ENCODE assay signal across 13 cellular contexts in the genomic region with DNA sequence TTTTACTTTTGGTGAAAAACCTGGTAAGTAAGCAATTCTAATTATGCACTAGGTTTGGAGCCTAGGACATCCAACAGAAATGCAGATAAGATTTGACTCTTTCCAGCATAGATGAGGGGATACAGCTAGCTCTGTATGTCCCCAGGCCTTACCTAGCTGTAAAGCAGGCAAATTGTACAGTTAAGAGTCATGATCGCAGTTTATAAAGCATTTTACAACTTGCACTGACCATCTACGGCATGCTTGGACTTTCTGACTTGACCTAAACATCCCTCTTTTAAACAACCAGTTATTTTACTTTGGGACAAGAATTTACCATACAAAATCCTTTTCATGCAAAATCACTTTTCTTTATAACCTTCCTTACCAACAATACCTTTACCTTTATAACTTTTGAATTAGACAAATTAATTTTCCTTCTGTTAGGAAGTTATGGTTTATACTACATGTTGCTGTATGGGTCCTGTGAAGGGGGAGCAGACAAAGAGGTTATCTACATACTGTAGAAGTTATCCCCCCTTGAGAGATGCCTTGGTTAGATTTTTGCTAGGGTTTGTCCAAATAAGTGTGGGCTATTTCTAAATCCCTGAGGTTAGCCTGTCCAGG. TPM values are rescaled to one million over a fixed set of nuclear protein-coding genes. Genes with fewer than 3 reads are reported as not detected.
A peak's percentile ranks its signal among the peaks of the same experiment; 100 is the strongest.
DNase-seq lines count a peak whose midpoint lies in the region; ATAC-seq and TF ChIP-seq lines count a peak whose summit lies in the region.
"Had no signal": no experiment of that assay in that cellular context is flagged by ENCODE, and none has a peak within 500 bp of the region (broad histone marks: within the 10 kb centered on the region; RNA-seq: fewer than 3 reads in every experiment).

No MANE protein-coding gene starts in this region.

- CTCF ChIA-PET in activated naive CD4-positive, alpha-beta T cell treated with anti-CD3 and anti-CD28 coated beads, Interleukin-2, amount 10 ng/mL, durations not matched to agents 7 days and 5 days (lab: Charles Lee): interaction anchor here (0.6 to 2.8 kb wide), 3 partner anchors 8 to 19 kb away, joined by 3 to 12 read pairs (median 3); no protein-coding TSS in a partner anchor
- CTCF ChIA-PET in HEK293 (lab: Yijun Ruan, JAX): interaction anchor here (0.7 to 1.0 kb wide), 2 partner anchors 25 to 401 kb away, joined by 3 read pairs; no protein-coding TSS in a partner anchor
- CTCF ChIA-PET in naive thymus-derived CD4-positive, alpha-beta T cell (lab: Charles Lee): interaction anchor here (0.9 to 3.6 kb wide), 5 partner anchors 18 to 114 kb away, joined by 3 to 13 read pairs (median 4); no protein-coding TSS in a partner anchor

- no peaks in the 10 kb centered on the region for H3K27me3 ChIP-seq in naive thymus-derived CD4-positive, alpha-beta T cell (ENCODE audit: control insufficient read depth in 2 of 2, insufficient read depth in 2 of 2, low read length in 2 of 2)
- H3K27me3 ChIP-seq: heart right ventricle, suprapubic skin had no signal

- no peak for TF ChIP-seq CTCF in HEK293 (tag by site-specific recombination; IDR thresholded peaks at IDR 0.05)

- no peak for ATAC-seq in naive thymus-derived CD4-positive, alpha-beta T cell
- no peak for ATAC-seq in HG03439 (IDR thresholded peaks at IDR 0.05; ENCODE audit: unreplicated experiment)
- ATAC-seq: heart right ventricle, left lobe of liver had no signal

- POLR2A ChIA-PET in HEK293 (lab: Yijun Ruan, JAX): no interaction called here
- POLR2A ChIA-PET in naive thymus-derived CD4-positive, alpha-beta T cell (lab: Charles Lee): interaction anchor here (1.3 to 4.7 kb wide), 3 partner anchors 14 to 53 kb away, joined by 3 to 45 read pairs (median 3); no protein-coding TSS in a partner anchor

- H3K4me3 Mint-ChIP-seq in activated naive CD4-positive, alpha-beta T cell treated with anti-CD3 and anti-CD28 coated beads, Interleukin-2, amount 10 ng/mL, durations not matched to agents 7 days and 5 days: no peak overlapping the region
- H3K4me3 Mint-ChIP-seq in naive thymus-derived CD4-positive, alpha-beta T cell: peak overlapping the region in 6 of 10 donors; percentile 12 to 52 (median 33)

- peaks cover 94% of the 10 kb centered on the region for H3K36me3 Mint-ChIP-seq in activated naive CD4-positive, alpha-beta T cell treated with anti-CD3 and anti-CD28 coated beads, Interleukin-2, amount 10 ng/mL, durations not matched to agents 7 days and 5 days
- H3K36me3 Mint-ChIP-seq in naive thymus-derived CD4-positive, alpha-beta T cell: peaks cover 23 to 86% (median 49%) of the 10 kb centered on the region in 5 donors

- H3K36me3 ChIP-seq in HEK293 (ENCODE audit: control insufficient read depth in 2 of 2, insufficient read depth in 1 of 2, low read length in 2 of 2): no peaks in the 10 kb centered on the region
- H3K36me3 ChIP-seq in naive thymus-derived CD4-positive, alpha-beta T cell (ENCODE audit: control insufficient read depth in 2 of 3, insufficient read depth in 3 of 3, low read length in 3 of 3): peaks cover 4 to 33% (median 4%) of the 10 kb centered on the region in 3 experiments
- H3K36me3 ChIP-seq: suprapubic skin had no signal

- H3K27ac Mint-ChIP-seq in activated naive CD4-positive, alpha-beta T cell treated with anti-CD3 and anti-CD28 coated beads, Interleukin-2, amount 10 ng/mL, durations not matched to agents 7 days and 5 days: no peak overlapping the region
- peak overlapping the region in 7 of 9 donors; percentile 68 to 94 (median 83) for H3K27ac Mint-ChIP-seq in naive thymus-derived CD4-positive, alpha-beta T cell
- H3K27ac Mint-ChIP-seq: IgD-negative memory B cell had no signal

- no peaks in the 10 kb centered on the region for H3K4me1 ChIP-seq in HEK293 (ENCODE audit: control insufficient read depth, insufficient read depth, low read length)
- H3K4me1 ChIP-seq in naive thymus-derived CD4-positive, alpha-beta T cell (ENCODE audit: control insufficient read depth in 2 of 2, insufficient read depth in 2 of 2, low read length in 2 of 2): peaks cover 62 to 67% of the 10 kb centered on the region in 2 donors

- H3K4me1 Mint-ChIP-seq in activated naive CD4-positive, alpha-beta T cell treated with anti-CD3 and anti-CD28 coated beads, Interleukin-2, amount 10 ng/mL, durations not matched to agents 7 days and 5 days: peaks cover 76% of the 10 kb centered on the region
- peaks cover 66 to 93% (median 85%) of the 10 kb centered on the region in 7 donors for H3K4me1 Mint-ChIP-seq in naive thymus-derived CD4-positive, alpha-beta T cell

- intact Hi-C loops in naive thymus-derived CD4-positive, alpha-beta T cell (cut with micrococcal nuclease): no loop called here

- peaks cover 34% of the 10 kb centered on the region for H3K9me3 Mint-ChIP-seq in activated naive CD4-positive, alpha-beta T cell treated with anti-CD3 and anti-CD28 coated beads, Interleukin-2, amount 10 ng/mL, durations not matched to agents 7 days and 5 days
- H3K9me3 Mint-ChIP-seq in naive thymus-derived CD4-positive, alpha-beta T cell: peaks cover 0 to 21% (median 0%) of the 10 kb centered on the region in 11 donors

- H3K27me3 Mint-ChIP-seq in activated naive CD4-positive, alpha-beta T cell treated with anti-CD3 and anti-CD28 coated beads, Interleukin-2, amount 10 ng/mL, durations not matched to agents 7 days and 5 days: no peaks in the 10 kb centered on the region
- H3K27me3 Mint-ChIP-seq in naive thymus-derived CD4-positive, alpha-beta T cell: no peaks in the 10 kb centered on the region
- H3K27me3 Mint-ChIP-seq: IgD-negative memory B cell had no signal

- no peak overlapping the region for H3K27ac ChIP-seq in HEK293 (ENCODE audit: extremely low read depth, low read depth, low read length)
- H3K27ac ChIP-seq in naive thymus-derived CD4-positive, alpha-beta T cell (ENCODE audit: low read depth, low read length): peak overlapping the region; percentile 59
- H3K27ac ChIP-seq: heart right ventricle, skin epidermis, suprapubic skin had no signal

- no peaks in the 10 kb centered on the region for H3K9me3 ChIP-seq in HEK293 (ENCODE audit: control insufficient read depth, insufficient read depth, low read depth, low read length)
- no peaks in the 10 kb centered on the region for H3K9me3 ChIP-seq in naive thymus-derived CD4-positive, alpha-beta T cell (ENCODE audit: control insufficient read depth in 2 of 3, low read length in 3 of 3)

- no peak overlapping the region for H3K4me3 ChIP-seq in HEK293 (ENCODE audit: low read depth, low read length)
- no peak overlapping the region for H3K4me3 ChIP-seq in naive thymus-derived CD4-positive, alpha-beta T cell (ENCODE audit: low read length)
- H3K4me3 ChIP-seq: heart right ventricle, skin epidermis, suprapubic skin had no signal

- DNase-seq in activated naive CD4-positive, alpha-beta T cell treated with anti-CD3 and anti-CD28 coated beads, Interleukin-2, amount 10 ng/mL, durations not matched to agents 7 days and 5 days: peak; percentile 42
- DNase-seq in activated naive CD4-positive, alpha-beta T cell (lab: John Stamatoyannopoulos, UW): no peak
- peak; percentile 7 for DNase-seq in amniotic epithelial cell (ENCODE audit: low read depth)
- DNase-seq in naive thymus-derived CD4-positive, alpha-beta T cell: no peak
- DNase-seq in glomerular visceral epithelial cell (ENCODE audit: extremely low spot score): no peak
- no peak for DNase-seq in DMS153 treated with DMSO at 0.1 percent for 48 hours (lab: John Stamatoyannopoulos, UW; ENCODE audit: unreplicated experiment)
- DNase-seq: heart right ventricle had no signal

TF ChIP-seq in HEK293, 187 proteins besides CTCF, POLR2A, EP300 and RAD21 (continues in another document):
- 0 out of 2 replicates have a peak, but pooled peaks have one; percentile 19 for TF ChIP-seq ZNF629 (tag by site-specific recombination; IDR thresholded peaks at IDR 0.05)
- peak; percentile 90 for TF ChIP-seq ZNF626 (tag by site-specific recombination; IDR thresholded peaks at IDR 0.05)
- TF ChIP-seq, protein P1, sequence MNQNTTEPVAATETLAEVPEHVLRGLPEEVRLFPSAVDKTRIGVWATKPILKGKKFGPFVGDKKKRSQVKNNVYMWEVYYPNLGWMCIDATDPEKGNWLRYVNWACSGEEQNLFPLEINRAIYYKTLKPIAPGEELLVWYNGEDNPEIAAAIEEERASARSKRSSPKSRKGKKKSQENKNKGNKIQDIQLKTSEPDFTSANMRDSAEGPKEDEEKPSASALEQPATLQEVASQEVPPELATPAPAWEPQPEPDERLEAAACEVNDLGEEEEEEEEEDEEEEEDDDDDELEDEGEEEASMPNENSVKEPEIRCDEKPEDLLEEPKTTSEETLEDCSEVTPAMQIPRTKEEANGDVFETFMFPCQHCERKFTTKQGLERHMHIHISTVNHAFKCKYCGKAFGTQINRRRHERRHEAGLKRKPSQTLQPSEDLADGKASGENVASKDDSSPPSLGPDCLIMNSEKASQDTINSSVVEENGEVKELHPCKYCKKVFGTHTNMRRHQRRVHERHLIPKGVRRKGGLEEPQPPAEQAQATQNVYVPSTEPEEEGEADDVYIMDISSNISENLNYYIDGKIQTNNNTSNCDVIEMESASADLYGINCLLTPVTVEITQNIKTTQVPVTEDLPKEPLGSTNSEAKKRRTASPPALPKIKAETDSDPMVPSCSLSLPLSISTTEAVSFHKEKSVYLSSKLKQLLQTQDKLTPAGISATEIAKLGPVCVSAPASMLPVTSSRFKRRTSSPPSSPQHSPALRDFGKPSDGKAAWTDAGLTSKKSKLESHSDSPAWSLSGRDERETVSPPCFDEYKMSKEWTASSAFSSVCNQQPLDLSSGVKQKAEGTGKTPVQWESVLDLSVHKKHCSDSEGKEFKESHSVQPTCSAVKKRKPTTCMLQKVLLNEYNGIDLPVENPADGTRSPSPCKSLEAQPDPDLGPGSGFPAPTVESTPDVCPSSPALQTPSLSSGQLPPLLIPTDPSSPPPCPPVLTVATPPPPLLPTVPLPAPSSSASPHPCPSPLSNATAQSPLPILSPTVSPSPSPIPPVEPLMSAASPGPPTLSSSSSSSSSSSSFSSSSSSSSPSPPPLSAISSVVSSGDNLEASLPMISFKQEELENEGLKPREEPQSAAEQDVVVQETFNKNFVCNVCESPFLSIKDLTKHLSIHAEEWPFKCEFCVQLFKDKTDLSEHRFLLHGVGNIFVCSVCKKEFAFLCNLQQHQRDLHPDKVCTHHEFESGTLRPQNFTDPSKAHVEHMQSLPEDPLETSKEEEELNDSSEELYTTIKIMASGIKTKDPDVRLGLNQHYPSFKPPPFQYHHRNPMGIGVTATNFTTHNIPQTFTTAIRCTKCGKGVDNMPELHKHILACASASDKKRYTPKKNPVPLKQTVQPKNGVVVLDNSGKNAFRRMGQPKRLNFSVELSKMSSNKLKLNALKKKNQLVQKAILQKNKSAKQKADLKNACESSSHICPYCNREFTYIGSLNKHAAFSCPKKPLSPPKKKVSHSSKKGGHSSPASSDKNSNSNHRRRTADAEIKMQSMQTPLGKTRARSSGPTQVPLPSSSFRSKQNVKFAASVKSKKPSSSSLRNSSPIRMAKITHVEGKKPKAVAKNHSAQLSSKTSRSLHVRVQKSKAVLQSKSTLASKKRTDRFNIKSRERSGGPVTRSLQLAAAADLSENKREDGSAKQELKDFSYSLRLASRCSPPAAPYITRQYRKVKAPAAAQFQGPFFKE (tag by site-specific recombination; IDR thresholded peaks at IDR 0.05; ENCODE audit: borderline replicate concordance): no peak
- TF ChIP-seq ZNF112 (tag by site-specific recombination; IDR thresholded peaks at IDR 0.05): 0 out of 2 replicates have a peak, but pooled peaks have one; percentile 24

RNA-seq across cellular contexts. Expression of a gene that starts 36.8 kb away (rescaled TPM):
- 100 to 1,000 TPM; 141 to 341 (median 193) TPM for total RNA-seq in naive thymus-derived CD4-positive, alpha-beta T cell
- 100 to 1,000 TPM; 114 to 216 TPM for polyA plus RNA-seq in naive thymus-derived CD4-positive, alpha-beta T cell

Comparison
In these comparisons a context has a peak if more than half of its experiments do, and no peak if none do; other contexts are left out.
1. DNase-seq: peak in activated naive CD4-positive, alpha-beta T cell treated with anti-CD3 and anti-CD28 coated beads, Interleukin-2, amount 10 ng/mL, durations not matched to agents 7 days and 5 days (single experiment) and amniotic epithelial cell (single experiment); none in activated naive CD4-positive, alpha-beta T cell (0 of 4), naive thymus-derived CD4-positive, alpha-beta T cell (0 of 9), glomerular visceral epithelial cell (single experiment) and DMS153 treated with DMSO at 0.1 percent for 48 hours (single experiment).